ENCODE assay signal across 8 cellular contexts in the genomic region with DNA sequence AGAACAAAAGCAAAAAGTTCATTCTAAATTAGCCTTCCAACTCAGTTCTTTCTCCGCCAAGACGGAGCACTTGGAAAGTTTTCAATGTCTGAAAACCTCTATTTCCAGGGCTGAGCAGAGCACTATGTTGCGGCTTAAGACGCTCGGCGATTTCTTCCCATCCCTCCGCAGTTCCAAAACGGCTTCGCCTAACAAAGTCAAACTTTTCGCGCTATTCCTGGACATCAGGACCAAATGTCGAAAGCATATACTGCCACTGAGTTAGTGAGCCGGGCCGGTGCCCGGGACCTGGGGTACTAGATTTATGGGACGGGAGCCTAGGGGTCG. TPM values are rescaled to one million over a fixed set of nuclear protein-coding genes. Genes with fewer than 3 reads are reported as not detected.
DNase-seq lines count a peak whose midpoint lies in the region; ATAC-seq, FAIRE-seq and TF ChIP-seq lines count a peak whose summit lies in the region.

No MANE protein-coding gene starts in this region.

- ATAC-seq in HepG2 (peak; percentile 34), GM21515 (IDR thresholded peaks at IDR 0.05; ENCODE audit: unreplicated experiment) (no peak)

- H3K9me3 ChIP-seq in HepG2 (ENCODE audit: low read length), result no peaks in the 10 kb centered on the region

- BruUV-seq in HepG2 (replicated peaks; lab: Mats Ljungman, UMichigan), result TSS peak; percentile 67

- H3K4me3 ChIP-seq in cardiac fibroblast (replicated peaks in 1 of 2; ENCODE audit: low read depth in 2 of 2, low read length in 2 of 2) (peak overlapping the region; percentile 72 to 79), HepG2 (replicated peaks in 1 of 3; ENCODE audit: insufficient read depth in 1 of 3, low read depth in 2 of 3, low read length in 3 of 3) (peak overlapping the region; percentile 83 to 95 (median 92))

- H3K4me1 ChIP-seq in HepG2 (ENCODE audit: insufficient read depth, low read length), result peaks cover 34% of the 10 kb centered on the region

- TF ChIP-seq RAD21 in HepG2 (CRISPR knock-in tag; IDR thresholded peaks at IDR 0.05), result no peak

- no peak for TF ChIP-seq POLR2A in HepG2 (IDR thresholded peaks at IDR 0.05; ENCODE audit: insufficient read depth in 1 of 2, low read depth in 2 of 2, low read length in 2 of 2)

- H2AFZ ChIP-seq in HepG2 (ENCODE audit: low read length), result peak overlapping the region; percentile 90

- H3K79me2 ChIP-seq in HepG2 (ENCODE audit: insufficient read depth, low read length), result no peaks in the 10 kb centered on the region

- H3K4me2 ChIP-seq in HepG2 (ENCODE audit: low read depth, low read length), result peak overlapping the region; percentile 89

- FAIRE-seq in HepG2 (lab: Jason Lieb, UNC), result no peak

- POLR2A ChIA-PET in HepG2 (lab: Yijun Ruan, JAX), result interaction anchor here (0.7 to 1.8 kb wide), 13 partner anchors 10 to 494 kb away, joined by 3 to 27 read pairs (median 4); partner anchors contain the start of genes ITM2B, LPAR6 and NUDT15

- peak overlapping the region; percentile 81 for H3K9ac ChIP-seq in HepG2 (ENCODE audit: insufficient read depth, low read depth, low read length)

- in situ Hi-C loops in HepG2 (cut with HindIII; ENCODE audit: extremely low pct_ligation_motif_present, low pct_unique_long_range_greater_than_20kb), result no loop called here

- H3K27ac ChIP-seq in HepG2 (ENCODE audit: extremely low read length, insufficient read depth, low read length), result peak overlapping the region; percentile 72

- intact Hi-C loops in HepG2 (cut with micrococcal nuclease; ENCODE audit: unreplicated experiment), result loop anchor here (1.0 kb wide), 1 partner anchor 120 kb away; no protein-coding TSS in a partner anchor

- 1% methylated on average over 17 of the region's 17 CpGs for WGBS in HepG2 (ENCODE audit: low lambda C conversion rate)

- DNase-seq in DMS53 (lab: John Stamatoyannopoulos, UW), result peak; percentile 69
- no peak for DNase-seq in DMS53 treated with DMSO at 0.1 percent for 48 hours (lab: John Stamatoyannopoulos, UW; ENCODE audit: unreplicated experiment)
- peak; percentile 47 for DNase-seq in M059J (ENCODE audit: low read depth)
- DNase-seq in cardiac fibroblast (ENCODE audit: low read depth in 2 of 2), result peak; percentile 67 to 73
- no peak for DNase-seq in HepG2 (ENCODE audit: low spot score)
- DNase-seq in superior temporal gyrus (ENCODE audit: extremely low spot score), result peak; percentile 87
- no peak for DNase-seq in NCI-H82 treated with DMSO at 0.1 percent for 48 hours (lab: John Stamatoyannopoulos, UW; ENCODE audit: unreplicated experiment)

- TF ChIP-seq CTCF in cardiac fibroblast (IDR thresholded peaks at IDR 0.05; ENCODE audit: low read depth, low read length), result no peak
- TF ChIP-seq CTCF in HepG2 (CRISPR knock-in tag; IDR thresholded peaks at IDR 0.05), result no peak

- no peak for TF ChIP-seq EP300 in HepG2 (IDR thresholded peaks at IDR 0.05; ENCODE audit: low read depth in 2 of 2, low read length in 2 of 2)
- TF ChIP-seq EP300 in HepG2 (CRISPR knock-in tag; IDR thresholded peaks at IDR 0.05; ENCODE audit: borderline replicate concordance), result no peak

- no peaks in the 10 kb centered on the region for H3K36me3 ChIP-seq in HepG2 (replicated peaks in 1 of 2; ENCODE audit: control insufficient read depth in 1 of 2, insufficient read depth in 2 of 2, low read length in 2 of 2)

- CTCF ChIA-PET in HepG2 (lab: Yijun Ruan, JAX; ENCODE audit: low intra/inter-chr PET ratio, low total read pairs), result no interaction called here

- H3K27me3 ChIP-seq in HepG2 (ENCODE audit: control insufficient read depth in 1 of 2, insufficient read depth in 2 of 2, low read length in 2 of 2), result no peaks in the 10 kb centered on the region; a peak in 1 of 5 replicates

- no peaks in the 10 kb centered on the region for H4K20me1 ChIP-seq in HepG2 (ENCODE audit: insufficient read depth, low read length)

TF ChIP-seq in HepG2, 621 proteins besides CTCF, POLR2A, EP300 and RAD21 (continues in another document):
- TF ChIP-seq ZFP82 (CRISPR knock-in tag; IDR thresholded peaks at IDR 0.05; ENCODE audit: borderline replicate concordance), result 0 out of 2 replicates have a peak, but pooled peaks have one; percentile 66
- 0 out of 2 replicates have a peak, but pooled peaks have one; percentile 33 for TF ChIP-seq PRMT3 (CRISPR knock-in tag; IDR thresholded peaks at IDR 0.05; ENCODE audit: borderline replicate concordance, low read depth)
- peak; percentile 76; the same call in 1 of the 2 replicates for TF ChIP-seq ZNF501 (CRISPR knock-in tag; IDR thresholded peaks at IDR 0.05)
- 0 out of 2 replicates have a peak, but pooled peaks have one; percentile 52 for TF ChIP-seq ZBTB10 (CRISPR knock-in tag; IDR thresholded peaks at IDR 0.05; ENCODE audit: borderline replicate concordance)
- peak in 1 of 2 experiments; percentile 9; a peak in 1 of 4 replicates for TF ChIP-seq KLF16 (CRISPR knock-in tag; IDR thresholded peaks at IDR 0.05)
- 0 out of 2 replicates have a peak, but pooled peaks have one; percentile 47 for TF ChIP-seq ZNF670 (CRISPR knock-in tag; IDR thresholded peaks at IDR 0.05; ENCODE audit: borderline replicate concordance)
- no peak for TF ChIP-seq KLF9 (CRISPR knock-in tag; IDR thresholded peaks at IDR 0.05; ENCODE audit: low read depth)
- no peak for TF ChIP-seq TOPORS (CRISPR knock-in tag; IDR thresholded peaks at IDR 0.05)
- no peak for TF ChIP-seq ZNF234 (CRISPR knock-in tag; conservative IDR thresholded peaks at IDR 0.05)
- peak; percentile 78; the same call in 1 of the 2 replicates for TF ChIP-seq ZNF816 (CRISPR knock-in tag; IDR thresholded peaks at IDR 0.05; ENCODE audit: borderline replicate concordance)
- TF ChIP-seq, protein P1, sequence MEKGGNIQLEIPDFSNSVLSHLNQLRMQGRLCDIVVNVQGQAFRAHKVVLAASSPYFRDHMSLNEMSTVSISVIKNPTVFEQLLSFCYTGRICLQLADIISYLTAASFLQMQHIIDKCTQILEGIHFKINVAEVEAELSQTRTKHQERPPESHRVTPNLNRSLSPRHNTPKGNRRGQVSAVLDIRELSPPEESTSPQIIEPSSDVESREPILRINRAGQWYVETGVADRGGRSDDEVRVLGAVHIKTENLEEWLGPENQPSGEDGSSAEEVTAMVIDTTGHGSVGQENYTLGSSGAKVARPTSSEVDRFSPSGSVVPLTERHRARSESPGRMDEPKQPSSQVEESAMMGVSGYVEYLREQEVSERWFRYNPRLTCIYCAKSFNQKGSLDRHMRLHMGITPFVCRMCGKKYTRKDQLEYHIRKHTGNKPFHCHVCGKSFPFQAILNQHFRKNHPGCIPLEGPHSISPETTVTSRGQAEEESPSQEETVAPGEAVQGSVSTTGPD (CRISPR knock-in tag; IDR thresholded peaks at IDR 0.05), result no peak
- no peak for TF ChIP-seq DNMT3B (CRISPR knock-in tag; conservative IDR thresholded peaks at IDR 0.05)

RNA-seq across cellular contexts. Expression of gene RCBTB2, which starts 0.8 kb away (rescaled TPM):
- 2.7 and 6.0 TPM in 2 replicates for total RNA-seq in M059J (2014; rRNA removed; shearing (Covaris generic))
- total RNA-seq in HepG2 (2016; rRNA removed; fragmentation: Illumina TruSeq; extraction: Trizol), result 1.9 and 3.0 TPM in 2 replicates
- 0.26 and 0.40 TPM in 2 replicates for total RNA-seq in HepG2 (2016; cell fraction: cytosol; rRNA removed; fragmentation: Illumina TruSeq; extraction: Trizol; ENCODE audit: low read depth)
- total RNA-seq in HepG2 (2016; cell fraction: insoluble cytoplasmic fraction; rRNA removed; fragmentation: Illumina TruSeq; extraction: Trizol), result 2.2 and 2.8 TPM in 2 replicates
- 0.86 and 1.1 TPM in 2 replicates for total RNA-seq in HepG2 (2016; cell fraction: membrane; rRNA removed; fragmentation: Illumina TruSeq; extraction: Trizol)
- 2.0 and 4.1 TPM in 2 replicates for total RNA-seq in HepG2 (2016; cell fraction: nucleus; rRNA removed; fragmentation: Illumina TruSeq; extraction: Trizol)
- 1.8 and 2.7 TPM in 2 replicates for polyA plus RNA-seq in HepG2 (2011; rRNA removed)
- polyA plus RNA-seq in HepG2 (2011; cell fraction: cytosol; rRNA removed), result 1.3 and 1.6 TPM in 2 replicates
- 1.8 and 2.5 TPM in 2 replicates for polyA plus RNA-seq in HepG2 (2011; cell fraction: nucleus; rRNA removed)
- 1.2 and 1.6 TPM in 2 replicates for polyA plus RNA-seq in HepG2 (2012)
- polyA plus RNA-seq in HepG2 (2016; cell fraction: cytosol; fragmentation: Illumina TruSeq; extraction: Trizol; ENCODE audit: low read depth), result 0.16 and 0.17 TPM in 2 replicates
- polyA plus RNA-seq in HepG2 (2016; cell fraction: insoluble cytoplasmic fraction; fragmentation: Illumina TruSeq; extraction: Trizol; ENCODE audit: low read depth), result 2.0 and 2.2 TPM in 2 replicates
- polyA plus RNA-seq in HepG2 (2016; cell fraction: membrane; fragmentation: Illumina TruSeq; extraction: Trizol; ENCODE audit: low read depth), result 0.30 and 0.35 TPM in 2 replicates
- polyA plus RNA-seq in HepG2 (2016; cell fraction: nucleus; fragmentation: Illumina TruSeq; extraction: Trizol; ENCODE audit: insufficient read depth, low read depth), result 3.2 and 3.5 TPM in 2 replicates
- polyA minus RNA-seq in HepG2 (2011; rRNA and poly(A)+ RNA removed; ENCODE audit: low replicate concordance), result 3.5 and 3.8 TPM in 2 replicates
- 1.2 and 1.4 TPM in 2 replicates for polyA minus RNA-seq in HepG2 (2011; cell fraction: cytosol; rRNA and poly(A)+ RNA removed)
- polyA minus RNA-seq in HepG2 (2011; cell fraction: nucleus; rRNA and poly(A)+ RNA removed), result 3.1 and 4.5 TPM in 2 replicates

Comparison
In these comparisons a context has a peak if more than half of its experiments do, and no peak if none do; other contexts are left out.
1. DNase-seq: peak in DMS53 (single experiment), M059J (single experiment), cardiac fibroblast (2 of 2) and superior temporal gyrus (single experiment); none in DMS53 treated with DMSO at 0.1 percent for 48 hours (single experiment), HepG2 (single experiment) and NCI-H82 treated with DMSO at 0.1 percent for 48 hours (single experiment).